ENCODE assay signal across 18 cellular contexts in the genomic region with DNA sequence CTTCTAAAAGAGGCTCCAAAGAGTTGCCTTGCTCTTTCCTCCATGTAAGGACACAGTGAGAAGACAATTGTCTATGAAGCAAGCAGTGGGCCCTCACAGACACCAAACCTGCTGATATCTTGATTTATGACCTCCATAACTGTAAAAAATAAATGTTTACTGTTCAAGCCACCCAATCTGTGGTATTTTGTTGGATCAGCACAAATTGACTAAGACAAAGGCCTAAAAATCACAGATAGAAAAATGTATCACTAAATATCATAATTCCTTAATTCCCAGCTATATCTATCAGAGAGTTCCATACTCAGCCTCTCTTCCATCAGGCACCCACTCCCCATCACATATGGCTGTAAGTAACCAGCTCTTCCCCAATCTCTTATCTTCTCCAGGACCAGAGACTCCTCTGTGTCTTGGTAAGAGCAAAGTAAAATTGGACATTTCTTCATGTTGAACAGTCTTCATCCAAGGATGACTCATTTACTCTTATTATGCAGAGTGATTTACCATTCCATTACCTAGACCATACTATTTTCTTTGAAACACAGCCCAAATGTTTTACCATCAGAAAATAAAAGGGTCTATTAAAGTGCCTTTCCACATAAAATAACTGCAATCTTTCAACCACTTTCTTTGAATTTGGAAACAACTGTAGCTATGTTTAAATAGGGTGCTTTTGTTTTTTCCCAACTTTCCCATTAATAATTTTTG.
"Had no signal": no experiment of that assay in that cellular context is flagged by ENCODE, and none has a peak within 500 bp of the region (broad histone marks: within the 10 kb centered on the region; RNA-seq: fewer than 3 reads in every experiment).

No MANE protein-coding gene starts in this region.

- H3K36me3 Mint-ChIP-seq: activated naive CD4-positive, alpha-beta T cell treated with anti-CD3 and anti-CD28 coated beads, Interleukin-2, amount 10 ng/mL, durations not matched to agents 7 days and 5 days; brain; natural killer cell treated with Interleukin-12 subunit alpha and Interleukin-12 subunit beta and Interleukin-15 and Interleukin-18, amount 100 ng/mL, for 72 hours had no signal

- H3K27ac ChIP-seq: coronary artery, esophagus muscularis mucosa, skin epidermis, transverse colon, vagina, VCaP had no signal

- H3K27me3 ChIP-seq: esophagus muscularis mucosa, transverse colon, vagina had no signal

- H3K4me3 ChIP-seq: coronary artery, esophagus muscularis mucosa, skin epidermis, transverse colon, vagina had no signal

- H3K27ac Mint-ChIP-seq: activated naive CD4-positive, alpha-beta T cell treated with anti-CD3 and anti-CD28 coated beads, Interleukin-2, amount 10 ng/mL, durations not matched to agents 7 days and 5 days; activated T-cell treated with anti-CD3 and anti-CD28 coated beads, Interleukin-2, amount 50 U/mL, for 24 hours; brain; natural killer cell treated with Interleukin-12 subunit alpha and Interleukin-12 subunit beta and Interleukin-15 and Interleukin-18, amount 100 ng/mL, for 72 hours had no signal

- H3K9me3 Mint-ChIP-seq: activated naive CD4-positive, alpha-beta T cell treated with anti-CD3 and anti-CD28 coated beads, Interleukin-2, amount 10 ng/mL, durations not matched to agents 7 days and 5 days; activated T-cell treated with anti-CD3 and anti-CD28 coated beads, Interleukin-2, amount 50 U/mL, for 24 hours had no signal

- ATAC-seq: natural killer cell treated with Interleukin-12 subunit alpha and Interleukin-12 subunit beta and Interleukin-15 and Interleukin-18, amount 100 ng/mL, for 72 hours had no signal

- H3K9me3 ChIP-seq: esophagus muscularis mucosa, transverse colon, vagina had no signal

- H3K36me3 ChIP-seq: esophagus muscularis mucosa, transverse colon, vagina had no signal

- H3K4me1 ChIP-seq: esophagus muscularis mucosa, transverse colon, vagina had no signal

- H3K4me1 Mint-ChIP-seq: activated naive CD4-positive, alpha-beta T cell treated with anti-CD3 and anti-CD28 coated beads, Interleukin-2, amount 10 ng/mL, durations not matched to agents 7 days and 5 days; brain had no signal

- DNase-seq: activated CD4-positive, alpha-beta T cell treated with anti-CD3 and anti-CD28 coated beads for 1 hour; activated CD4-positive, alpha-beta T cell treated with anti-CD3 and anti-CD28 coated beads, Interleukin-2, amount 50 U/mL, for 48 hours; activated naive CD4-positive, alpha-beta T cell treated with anti-CD3 and anti-CD28 coated beads, Interleukin-2, amount 10 ng/mL, durations not matched to agents 7 days and 5 days; activated T-cell treated with anti-CD3 and anti-CD28 coated beads, Interleukin-2, amount 50 U/mL, for 24 hours; central memory CD4-positive, alpha-beta T cell; foreskin melanocyte; retina; stimulated activated CD4-positive, alpha-beta T cell treated with anti-CD3 and anti-CD28 coated beads, Interleukin-15, amount 100 ng/mL, for 24 hours; stimulated activated CD4-positive, alpha-beta T cell treated with anti-CD3 and anti-CD28 coated beads, Interleukin-4, amount 100 ng/mL, for 1 hour; stimulated activated naive CD4-positive, alpha-beta T cell treated with Interleukin-2 at 50 U/mL for 16 hours; transverse colon had no signal

- H3K27me3 Mint-ChIP-seq: activated naive CD4-positive, alpha-beta T cell treated with anti-CD3 and anti-CD28 coated beads, Interleukin-2, amount 10 ng/mL, durations not matched to agents 7 days and 5 days; activated T-cell treated with anti-CD3 and anti-CD28 coated beads, Interleukin-2, amount 50 U/mL, for 24 hours; brain; natural killer cell treated with Interleukin-12 subunit alpha and Interleukin-12 subunit beta and Interleukin-15 and Interleukin-18, amount 100 ng/mL, for 72 hours had no signal

- H3K4me3 Mint-ChIP-seq: activated naive CD4-positive, alpha-beta T cell treated with anti-CD3 and anti-CD28 coated beads, Interleukin-2, amount 10 ng/mL, durations not matched to agents 7 days and 5 days; activated T-cell treated with anti-CD3 and anti-CD28 coated beads, Interleukin-2, amount 50 U/mL, for 24 hours; brain; natural killer cell treated with Interleukin-12 subunit alpha and Interleukin-12 subunit beta and Interleukin-15 and Interleukin-18, amount 100 ng/mL, for 72 hours had no signal
